1 cellular context compared by ENCODE assay signal in the genomic region with DNA sequence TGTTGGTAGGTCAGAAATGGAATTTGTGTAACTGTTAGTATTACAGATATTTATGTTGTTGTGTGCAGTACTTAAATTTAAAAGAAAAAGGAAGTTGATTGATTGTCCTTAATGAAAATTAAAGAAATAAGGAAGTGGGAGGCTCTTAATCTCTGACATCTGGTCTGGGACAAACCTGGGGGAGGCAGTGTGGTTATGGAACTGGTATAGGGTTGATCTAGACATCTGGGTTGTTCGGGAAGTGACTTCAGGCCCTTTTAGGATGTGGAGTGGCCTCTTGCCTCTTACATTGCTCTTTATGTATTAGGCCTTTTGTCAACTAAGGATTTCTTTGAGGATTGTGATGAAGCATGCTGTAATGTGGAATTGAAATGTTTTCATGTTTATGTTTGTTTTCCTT. TPM values are rescaled to one million over a fixed set of nuclear protein-coding genes. Genes with fewer than 3 reads are reported as not detected.
"Had no signal": no experiment of that assay in that cellular context is flagged by ENCODE, and none has a peak within 500 bp of the region (broad histone marks: within the 10 kb centered on the region; RNA-seq: fewer than 3 reads in every experiment).

No MANE protein-coding gene starts in this region.

RNA-seq across cellular contexts. Expression of gene FAM72C, which starts 16.1 kb away (rescaled TPM):
- total RNA-seq: chondrocyte had no signal
